Comparison of ENCODE assay signal across 8 cellular contexts in genomic region chr20:37528442-37529213, GRCh38. TPM values are rescaled to one million over a fixed set of nuclear protein-coding genes. Genes with fewer than 3 reads are reported as not detected.
DNase-seq lines count a peak whose midpoint lies in the region; ATAC-seq, FAIRE-seq and TF ChIP-seq lines count a peak whose summit lies in the region.

No MANE protein-coding gene starts in this region.

- TF ChIP-seq POLR2A in HepG2 (IDR thresholded peaks at IDR 0.05; ENCODE audit: insufficient read depth in 1 of 2, low read depth in 2 of 2, low read length in 2 of 2) = no peak

- H3K36me3 ChIP-seq in HepG2 (replicated peaks in 1 of 2; ENCODE audit: control insufficient read depth in 1 of 2, insufficient read depth in 2 of 2, low read length in 2 of 2) (peaks cover 0 to 2% of the 10 kb centered on the region in 2 experiments; a peak in 1 of 5 replicates), tibial artery (no peaks in the 10 kb centered on the region)

- FAIRE-seq in HepG2 (lab: Jason Lieb, UNC) = no peak

- peaks cover 23% of the 10 kb centered on the region for H4K20me1 ChIP-seq in HepG2 (ENCODE audit: insufficient read depth, low read length)

- peak overlapping the region; percentile 97 for H3K9ac ChIP-seq in HepG2 (ENCODE audit: insufficient read depth, low read depth, low read length)

- H3K27ac Mint-ChIP-seq in activated T-cell treated with anti-CD3 and anti-CD28 coated beads, Interleukin-2, amount 50 U/mL, for 72 hours = peak overlapping the region; percentile 100
- peak overlapping the region; percentile 98 for H3K27ac Mint-ChIP-seq in activated naive CD8-positive, alpha-beta T cell treated with anti-CD3 and anti-CD28 coated beads for 36 hours

- CTCF ChIA-PET in HepG2 (lab: Yijun Ruan, JAX; ENCODE audit: low intra/inter-chr PET ratio, low total read pairs) = interaction anchor here (1.1 kb wide), 1 partner anchor 259 kb away, joined by 3 read pairs; no protein-coding TSS in a partner anchor

- in situ Hi-C loops in HepG2 (cut with HindIII; ENCODE audit: extremely low pct_ligation_motif_present, low pct_unique_long_range_greater_than_20kb) = loop anchor here (5.0 kb wide), 3 partner anchors 121 to 331 kb away; no protein-coding TSS in a partner anchor

- no peak for DNase-seq in activated T-cell treated with anti-CD3 and anti-CD28 coated beads, Interleukin-2, amount 50 U/mL, for 72 hours
- DNase-seq in activated T-cell treated with anti-CD3 and anti-CD28 coated beads, Interleukin-2, amount 50 U/mL, for 1 hour = no peak
- DNase-seq in activated naive CD8-positive, alpha-beta T cell treated with anti-CD3 and anti-CD28 coated beads for 36 hours = no peak
- DNase-seq in HepG2 (ENCODE audit: low spot score) (no peak), tibial artery (no peak), GOT3 (lab: John Stamatoyannopoulos, UW) (no peak)

- H3K27ac ChIP-seq in HepG2 (ENCODE audit: extremely low read length, insufficient read depth, low read length) (peak overlapping the region; percentile 96), tibial artery (peak overlapping the region; percentile 93 to 96)

- no peaks in the 10 kb centered on the region; a peak in 1 of 5 replicates for H3K27me3 ChIP-seq in HepG2 (ENCODE audit: control insufficient read depth in 1 of 2, insufficient read depth in 2 of 2, low read length in 2 of 2)
- H3K27me3 ChIP-seq in tibial artery = no peaks in the 10 kb centered on the region

- H3K4me3 ChIP-seq in HepG2 (replicated peaks in 1 of 3; ENCODE audit: insufficient read depth in 1 of 3, low read depth in 2 of 3, low read length in 3 of 3) (peak overlapping the region; percentile 82 to 100 (median 95)), tibial artery (peak overlapping the region; percentile 96 to 100)

- no peak for ATAC-seq in activated T-cell treated with anti-CD3 and anti-CD28 coated beads, Interleukin-2, amount 50 U/mL, for 72 hours (replicated peaks in 1 of 2)
- ATAC-seq in HepG2 = peak; percentile 19
- no peak for ATAC-seq in HG02642 (IDR thresholded peaks at IDR 0.05; ENCODE audit: poor library complexity, unreplicated experiment)
- no peak for ATAC-seq in GM19397 (IDR thresholded peaks at IDR 0.05; ENCODE audit: unreplicated experiment)

- H3K4me3 Mint-ChIP-seq in activated T-cell treated with anti-CD3 and anti-CD28 coated beads, Interleukin-2, amount 50 U/mL, for 72 hours = peak overlapping the region; percentile 88 to 90
- H3K4me3 Mint-ChIP-seq in activated naive CD8-positive, alpha-beta T cell treated with anti-CD3 and anti-CD28 coated beads for 36 hours = peak overlapping the region; percentile 92

- TF ChIP-seq CTCF in HepG2 (CRISPR knock-in tag; IDR thresholded peaks at IDR 0.05) (no peak), tibial artery (IDR thresholded peaks at IDR 0.05) (no peak)

- WGBS in HepG2 (ENCODE audit: low lambda C conversion rate) = 56% methylated on average over 10 of the region's 10 CpGs

- no peaks in the 10 kb centered on the region for H3K27me3 Mint-ChIP-seq in activated T-cell treated with anti-CD3 and anti-CD28 coated beads, Interleukin-2, amount 50 U/mL, for 72 hours (ENCODE audit: low read depth)
- H3K27me3 Mint-ChIP-seq in activated naive CD8-positive, alpha-beta T cell treated with anti-CD3 and anti-CD28 coated beads for 36 hours = no peaks in the 10 kb centered on the region

- no peak overlapping the region for H2AFZ ChIP-seq in HepG2 (ENCODE audit: low read length)

- no peak for TF ChIP-seq RAD21 in HepG2 (CRISPR knock-in tag; IDR thresholded peaks at IDR 0.05)

- TSS peak; percentile 99 for BruUV-seq in HepG2 (replicated peaks; lab: Mats Ljungman, UMichigan)

- H3K36me3 Mint-ChIP-seq in activated T-cell treated with anti-CD3 and anti-CD28 coated beads, Interleukin-2, amount 50 U/mL, for 72 hours (ENCODE audit: insufficient read depth in 2 of 2) = peaks cover 1 to 2% of the 10 kb centered on the region in 2 donors
- H3K36me3 Mint-ChIP-seq in activated naive CD8-positive, alpha-beta T cell treated with anti-CD3 and anti-CD28 coated beads for 36 hours = peaks cover 6% of the 10 kb centered on the region

- peaks cover 65% of the 10 kb centered on the region for H3K4me1 ChIP-seq in HepG2 (ENCODE audit: insufficient read depth, low read length)
- peaks cover 0 to 37% (median 33%) of the 10 kb centered on the region in 4 donors for H3K4me1 ChIP-seq in tibial artery

- peaks cover 44% of the 10 kb centered on the region for H3K4me1 Mint-ChIP-seq in activated T-cell treated with anti-CD3 and anti-CD28 coated beads, Interleukin-2, amount 50 U/mL, for 72 hours (ENCODE audit: low read depth)
- peaks cover 38% of the 10 kb centered on the region for H3K4me1 Mint-ChIP-seq in activated naive CD8-positive, alpha-beta T cell treated with anti-CD3 and anti-CD28 coated beads for 36 hours

- peak overlapping the region; percentile 91 for H3K4me2 ChIP-seq in HepG2 (ENCODE audit: low read depth, low read length)

- peaks cover 40% of the 10 kb centered on the region for H3K79me2 ChIP-seq in HepG2 (ENCODE audit: insufficient read depth, low read length)

- no peaks in the 10 kb centered on the region for H3K9me3 Mint-ChIP-seq in activated T-cell treated with anti-CD3 and anti-CD28 coated beads, Interleukin-2, amount 50 U/mL, for 72 hours
- no peaks in the 10 kb centered on the region for H3K9me3 Mint-ChIP-seq in activated naive CD8-positive, alpha-beta T cell treated with anti-CD3 and anti-CD28 coated beads for 36 hours

- H3K9me3 ChIP-seq in HepG2 (ENCODE audit: low read length) (no peaks in the 10 kb centered on the region), tibial artery (no peaks in the 10 kb centered on the region)

- POLR2A ChIA-PET in HepG2 (lab: Yijun Ruan, JAX) = interaction anchor here (0.7 to 4.7 kb wide), 19 partner anchors 9 to 350 kb away, joined by 3 to 44 read pairs (median 7); partner anchors contain the start of genes MANBAL, MROH8 and RPN2

- intact Hi-C loops in HepG2 (cut with micrococcal nuclease; ENCODE audit: unreplicated experiment) (loop anchor here (2.0 kb wide), 1 partner anchor 24 kb away; no protein-coding TSS in a partner anchor), tibial artery (cut with DNase I; ENCODE audit: low total_unique reads) (no loop called here)

- TF ChIP-seq EP300 in HepG2 (IDR thresholded peaks at IDR 0.05; ENCODE audit: low read depth in 2 of 2, low read length in 2 of 2) (no peak), HepG2 (CRISPR knock-in tag; IDR thresholded peaks at IDR 0.05; ENCODE audit: borderline replicate concordance) (no peak)

RNA-seq across cellular contexts. Expression of gene BLCAP, which starts 1.0 kb away (rescaled TPM):
- 10 to 100 TPM; 35.5 to 39.2 TPM for total RNA-seq in activated T-cell treated with anti-CD3 and anti-CD28 coated beads, Interleukin-2, amount 50 U/mL, for 72 hours
- 10 to 100 TPM; 29.4 to 30.9 TPM for total RNA-seq in activated naive CD8-positive, alpha-beta T cell treated with anti-CD3 and anti-CD28 coated beads for 36 hours
- 34.9 and 52.4 TPM in 2 replicates for total RNA-seq in HepG2 (2016; rRNA removed; fragmentation: Illumina TruSeq; extraction: Trizol)
- total RNA-seq in HepG2 (2016; cell fraction: cytosol; rRNA removed; fragmentation: Illumina TruSeq; extraction: Trizol; ENCODE audit: low read depth) = 17.2 and 22.5 TPM in 2 replicates
- total RNA-seq in HepG2 (2016; cell fraction: insoluble cytoplasmic fraction; rRNA removed; fragmentation: Illumina TruSeq; extraction: Trizol) = 38.0 and 49.3 TPM in 2 replicates
- total RNA-seq in HepG2 (2016; cell fraction: membrane; rRNA removed; fragmentation: Illumina TruSeq; extraction: Trizol) = 51.0 and 56.2 TPM in 2 replicates
- total RNA-seq in HepG2 (2016; cell fraction: nucleus; rRNA removed; fragmentation: Illumina TruSeq; extraction: Trizol) = 51.2 and 62.7 TPM in 2 replicates
- polyA plus RNA-seq in HepG2 (2011; rRNA removed) = 86.8 and 87.3 TPM in 2 replicates
- 70.1 and 103 TPM in 2 replicates for polyA plus RNA-seq in HepG2 (2011; cell fraction: cytosol; rRNA removed)
- 88.0 and 105 TPM in 2 replicates for polyA plus RNA-seq in HepG2 (2011; cell fraction: nucleus; rRNA removed)
- polyA plus RNA-seq in HepG2 (2012) = 48.1 and 53.7 TPM in 2 replicates
- 20.3 and 24.7 TPM in 2 replicates for polyA plus RNA-seq in HepG2 (2016; cell fraction: cytosol; fragmentation: Illumina TruSeq; extraction: Trizol; ENCODE audit: low read depth)
- 48.7 and 55.1 TPM in 2 replicates for polyA plus RNA-seq in HepG2 (2016; cell fraction: insoluble cytoplasmic fraction; fragmentation: Illumina TruSeq; extraction: Trizol; ENCODE audit: low read depth)
- polyA plus RNA-seq in HepG2 (2016; cell fraction: membrane; fragmentation: Illumina TruSeq; extraction: Trizol; ENCODE audit: low read depth) = 52.2 and 55.0 TPM in 2 replicates
- 97.6 and 101 TPM in 2 replicates for polyA plus RNA-seq in HepG2 (2016; cell fraction: nucleus; fragmentation: Illumina TruSeq; extraction: Trizol; ENCODE audit: insufficient read depth, low read depth)
- polyA minus RNA-seq in HepG2 (2011; rRNA and poly(A)+ RNA removed; ENCODE audit: low replicate concordance) = 129 and 137 TPM in 2 replicates
- 28.5 and 36.9 TPM in 2 replicates for polyA minus RNA-seq in HepG2 (2011; cell fraction: cytosol; rRNA and poly(A)+ RNA removed)
- polyA minus RNA-seq in HepG2 (2011; cell fraction: nucleus; rRNA and poly(A)+ RNA removed) = 87.7 and 95.1 TPM in 2 replicates

RNA-seq across cellular contexts. Expression of gene NNAT, which starts 7.6 kb away (rescaled TPM):
- under 1 TPM; 0.19 to 0.93 TPM for total RNA-seq in activated T-cell treated with anti-CD3 and anti-CD28 coated beads, Interleukin-2, amount 50 U/mL, for 72 hours
- total RNA-seq in activated naive CD8-positive, alpha-beta T cell treated with anti-CD3 and anti-CD28 coated beads for 36 hours = under 1 TPM; 0.23 to 0.36 TPM
- total RNA-seq in HepG2 (2016; rRNA removed; fragmentation: Illumina TruSeq; extraction: Trizol) = not detected in 2 replicates
- total RNA-seq in HepG2 (2016; cell fraction: cytosol; rRNA removed; fragmentation: Illumina TruSeq; extraction: Trizol; ENCODE audit: low read depth) = not detected in 2 replicates
- not detected in 2 replicates for total RNA-seq in HepG2 (2016; cell fraction: insoluble cytoplasmic fraction; rRNA removed; fragmentation: Illumina TruSeq; extraction: Trizol)
- not detected in 2 replicates for total RNA-seq in HepG2 (2016; cell fraction: membrane; rRNA removed; fragmentation: Illumina TruSeq; extraction: Trizol)
- not detected in 2 replicates for total RNA-seq in HepG2 (2016; cell fraction: nucleus; rRNA removed; fragmentation: Illumina TruSeq; extraction: Trizol)
- polyA plus RNA-seq in HepG2 (2011; rRNA removed) = not detected in 2 replicates
- polyA plus RNA-seq in HepG2 (2011; cell fraction: cytosol; rRNA removed) = not detected in 2 replicates
- polyA plus RNA-seq in HepG2 (2011; cell fraction: nucleus; rRNA removed) = not detected in 2 replicates
- polyA plus RNA-seq in HepG2 (2012) = 1.4 and 1.6 TPM in 2 replicates
- not detected in 2 replicates for polyA plus RNA-seq in HepG2 (2016; cell fraction: cytosol; fragmentation: Illumina TruSeq; extraction: Trizol; ENCODE audit: low read depth)
- polyA plus RNA-seq in HepG2 (2016; cell fraction: insoluble cytoplasmic fraction; fragmentation: Illumina TruSeq; extraction: Trizol; ENCODE audit: low read depth) = not detected in 2 replicates
- polyA plus RNA-seq in HepG2 (2016; cell fraction: membrane; fragmentation: Illumina TruSeq; extraction: Trizol; ENCODE audit: low read depth) = not detected in 2 replicates
- not detected in 2 replicates for polyA plus RNA-seq in HepG2 (2016; cell fraction: nucleus; fragmentation: Illumina TruSeq; extraction: Trizol; ENCODE audit: insufficient read depth, low read depth)
- polyA minus RNA-seq in HepG2 (2011; rRNA and poly(A)+ RNA removed; ENCODE audit: low replicate concordance) = not detected in 2 replicates
- not detected in 2 replicates for polyA minus RNA-seq in HepG2 (2011; cell fraction: cytosol; rRNA and poly(A)+ RNA removed)
- not detected in 2 replicates for polyA minus RNA-seq in HepG2 (2011; cell fraction: nucleus; rRNA and poly(A)+ RNA removed)
